23 cellular contexts compared by ENCODE assay signal in genomic region chr9:88789785-88790184, GRCh38.
DNase-seq lines count a peak whose midpoint lies in the region; ATAC-seq and TF ChIP-seq lines count a peak whose summit lies in the region.
"Had no signal": no experiment of that assay in that cellular context is flagged by ENCODE, and none has a peak within 500 bp of the region (broad histone marks: within the 10 kb centered on the region; RNA-seq: fewer than 3 reads in every experiment).

No MANE protein-coding gene starts in this region.

- no peaks in the 10 kb centered on the region for H3K27me3 ChIP-seq in breast epithelium
- no peaks in the 10 kb centered on the region for H3K27me3 ChIP-seq in RWPE2 (ENCODE audit: insufficient read depth, poor library complexity, severe bottlenecking)
- H3K27me3 ChIP-seq: upper lobe of left lung had no signal

- H3K4me3 ChIP-seq in breast epithelium (no peak overlapping the region), RWPE2 (ENCODE audit: severe bottlenecking) (no peak overlapping the region)
- H3K4me3 ChIP-seq: upper lobe of left lung had no signal

- no peaks in the 10 kb centered on the region for H3K9me3 Mint-ChIP-seq in MCF 10A (ENCODE audit: unreplicated experiment)
- H3K9me3 Mint-ChIP-seq: central memory CD8-positive, alpha-beta T cell; endodermal cell; stimulated activated naive CD8-positive, alpha-beta T cell treated with anti-CD3 and anti-CD28 coated beads, Interleukin-15, Interleukin-2, amounts not matched to agents 100 ng/mL and 50 ng/mL, for 24 hours had no signal

- no TSS peak for BruUV-seq in MCF 10A (replicated peaks; lab: Mats Ljungman, UMichigan)

- no peak overlapping the region for H3K27ac ChIP-seq in breast epithelium
- no peak overlapping the region for H3K27ac ChIP-seq in RWPE2 (ENCODE audit: poor library complexity, severe bottlenecking)
- H3K27ac ChIP-seq: upper lobe of left lung had no signal

- TF ChIP-seq POLR2A in breast epithelium (IDR thresholded peaks at IDR 0.05) (no peak), erythroblast (IDR thresholded peaks at IDR 0.05; ENCODE audit: low read length) (no peak)

- intact Hi-C loops in MCF 10A (cut with micrococcal nuclease) (no loop called here), breast epithelium (cut with DNase I; ENCODE audit: low total_unique reads) (no loop called here)

- peak overlapping the region; percentile 16 for H3K27ac Mint-ChIP-seq in MCF 10A (ENCODE audit: low read depth, unreplicated experiment)
- H3K27ac Mint-ChIP-seq: endodermal cell; IgD-negative memory B cell; stimulated activated naive CD8-positive, alpha-beta T cell treated with anti-CD3 and anti-CD28 coated beads, Interleukin-15, Interleukin-2, amounts not matched to agents 100 ng/mL and 50 ng/mL, for 24 hours had no signal

- CTCF ChIA-PET in MCF 10A (lab: Yijun Ruan, JAX), result no interaction called here

- H3K36me3 ChIP-seq in breast epithelium (no peaks in the 10 kb centered on the region), RWPE2 (ENCODE audit: low read depth) (no peaks in the 10 kb centered on the region)
- H3K36me3 ChIP-seq: upper lobe of left lung had no signal

- peaks cover 24% of the 10 kb centered on the region for H3K4me1 Mint-ChIP-seq in MCF 10A (ENCODE audit: insufficient read depth, unreplicated experiment)
- H3K4me1 Mint-ChIP-seq: central memory CD8-positive, alpha-beta T cell had no signal

- no peaks in the 10 kb centered on the region for H3K4me1 ChIP-seq in breast epithelium
- H3K4me1 ChIP-seq in RWPE2 (ENCODE audit: insufficient read depth, poor library complexity, severe bottlenecking), result peaks cover 14% of the 10 kb centered on the region
- H3K4me1 ChIP-seq: upper lobe of left lung had no signal

- ATAC-seq in RWPE2 (ENCODE audit: low read depth) (peak; percentile 41; the same call in 2 of the 3 replicates), HG02798 (IDR thresholded peaks at IDR 0.05; ENCODE audit: poor library complexity, unreplicated experiment) (no peak), GM21529 (IDR thresholded peaks at IDR 0.05; ENCODE audit: unreplicated experiment) (no peak)
- ATAC-seq: right cardiac atrium had no signal

- H3K27me3 Mint-ChIP-seq in MCF 10A (ENCODE audit: insufficient read depth, unreplicated experiment), result no peaks in the 10 kb centered on the region
- H3K27me3 Mint-ChIP-seq: IgD-negative memory B cell had no signal

- DNase-seq in MCF 10A (ENCODE audit: unreplicated experiment), result peak; percentile 58
- no peak for DNase-seq in breast epithelium (ENCODE audit: low spot score in 2 of 2)
- DNase-seq in RWPE2 (ENCODE audit: low spot score), result no peak
- peak; percentile 26 for DNase-seq in fibroblast of peridontal ligament (ENCODE audit: extremely low read depth)
- DNase-seq in activated CD4-positive, CD25-positive, alpha-beta regulatory T cell (lab: John Stamatoyannopoulos, UW), result no peak
- no peak for DNase-seq in erythroblast (lab: John Stamatoyannopoulos, UW)
- DNase-seq: activated CD4-positive, alpha-beta T cell treated with anti-CD3 and anti-CD28 coated beads, Interleukin-2, amount 50 U/mL, for 1 hour; CD8-positive, alpha-beta memory T cell; DMS79 treated with DMSO at 0.1 percent for 48 hours; endodermal cell; NCI-H187 treated with DMSO at 0.1 percent for 48 hours; NCI-H446 treated with DMSO at 0.1 percent for 48 hours; NK-92 treated with Interleukin-12 subunit alpha and Interleukin-12 subunit beta, amount 100 ng/mL, for 24 hours; nucleus accumbens; right cardiac atrium; RPMI8226; SW 1271; upper lobe of left lung had no signal

- POLR2A ChIA-PET in MCF 10A (lab: Yijun Ruan, JAX), result no interaction called here

- TF ChIP-seq CTCF in MCF 10A (IDR thresholded peaks at IDR 0.05; ENCODE audit: unreplicated experiment) (no peak), breast epithelium (IDR thresholded peaks at IDR 0.05) (no peak), RWPE2 (IDR thresholded peaks at IDR 0.05; ENCODE audit: poor library complexity, severe bottlenecking) (no peak)

- no peaks in the 10 kb centered on the region for H3K9me3 ChIP-seq in breast epithelium
- H3K9me3 ChIP-seq in RWPE2 (ENCODE audit: severe bottlenecking), result no peaks in the 10 kb centered on the region
- H3K9me3 ChIP-seq: upper lobe of left lung had no signal

- peak overlapping the region; percentile 20 for H3K4me3 Mint-ChIP-seq in MCF 10A (ENCODE audit: unreplicated experiment)
- H3K4me3 Mint-ChIP-seq: CD8-positive, alpha-beta memory T cell; central memory CD8-positive, alpha-beta T cell; endodermal cell; IgD-negative memory B cell; stimulated activated naive CD8-positive, alpha-beta T cell treated with anti-CD3 and anti-CD28 coated beads, Interleukin-15, Interleukin-2, amounts not matched to agents 100 ng/mL and 50 ng/mL, for 24 hours had no signal

- no peaks in the 10 kb centered on the region for H3K36me3 Mint-ChIP-seq in MCF 10A (ENCODE audit: insufficient read depth, unreplicated experiment)
- H3K36me3 Mint-ChIP-seq: CD8-positive, alpha-beta memory T cell; IgD-negative memory B cell had no signal

Comparison
In these comparisons a context has a peak if more than half of its experiments do, and no peak if none do; other contexts are left out.
1. DNase-seq: peak in MCF 10A (single experiment) and fibroblast of peridontal ligament (single experiment); none in breast epithelium (0 of 2), RWPE2 (single experiment), activated CD4-positive, CD25-positive, alpha-beta regulatory T cell (0 of 4) and erythroblast (0 of 2).